Comparison of ENCODE assay signal across 1 cellular context in genomic region chrX:9227276-9227675, GRCh38.
TF ChIP-seq lines count a peak whose summit lies in the region.

No MANE protein-coding gene starts in this region.

TF ChIP-seq in IMR-90, 13 proteins besides CTCF, POLR2A, EP300 and RAD21 (continued from another document):
- no peak for TF ChIP-seq ELK1 (IDR thresholded peaks at IDR 0.05; ENCODE audit: borderline replicate concordance, low read depth, low read length)
- TF ChIP-seq BHLHE40 (IDR thresholded peaks at IDR 0.05; ENCODE audit: low read depth, low read length) = no peak
- TF ChIP-seq MAZ (IDR thresholded peaks at IDR 0.05; ENCODE audit: borderline replicate concordance, low read depth, low read length) = no peak
TF ChIP-seq in IMR-90: peak in this region for 0.
